19 cellular contexts compared by ENCODE assay signal in genomic region chr10:49521062-49521461, GRCh38. TPM values are rescaled to one million over a fixed set of nuclear protein-coding genes. Genes with fewer than 3 reads are reported as not detected.
A peak's percentile ranks its signal among the peaks of the same experiment; 100 is the strongest.
DNase-seq lines count a peak whose midpoint lies in the region; ATAC-seq, FAIRE-seq and TF ChIP-seq lines count a peak whose summit lies in the region.
"Had no signal": no experiment of that assay in that cellular context is flagged by ENCODE, and none has a peak within 500 bp of the region (broad histone marks: within the 10 kb centered on the region; RNA-seq: fewer than 3 reads in every experiment).

No MANE protein-coding gene starts in this region.

- in situ Hi-C loops in HepG2 (cut with HindIII; ENCODE audit: extremely low pct_ligation_motif_present, low pct_unique_long_range_greater_than_20kb): no loop called here

- no peak overlapping the region for H3K4me2 ChIP-seq in HepG2 (ENCODE audit: low read depth, low read length)

- intact Hi-C loops in right lobe of liver (cut with DNase I) (no loop called here), HepG2 (cut with micrococcal nuclease; ENCODE audit: unreplicated experiment) (no loop called here)

- no peak for DNase-seq in right lobe of liver
- DNase-seq in HepG2 (ENCODE audit: low spot score): no peak
- peak; percentile 8 for DNase-seq in astrocyte of the hippocampus (ENCODE audit: low read depth, low spot score)
- no peak for DNase-seq in left lobe of liver (ENCODE audit: low spot score)
- no peak for DNase-seq in activated CD4-positive, alpha-beta T cell treated with anti-CD3 and anti-CD28 coated beads, Interleukin-2, amount 50 U/mL, for 4 hours
- no peak for DNase-seq in activated CD4-positive, CD25-positive, alpha-beta regulatory T cell treated with anti-CD3 and anti-CD28 coated beads, Interleukin-2, amount 50 U/mL, for 72 hours
- DNase-seq in mesenteric fat pad (ENCODE audit: low spot score): no peak
- DNase-seq: Calu3; CD4-positive, alpha-beta memory T cell; COR-L47; DMS53; DMS79 treated with DMSO at 0.1 percent for 48 hours; GM23248; H7; HCEC 1CT had no signal

- H2AFZ ChIP-seq in HepG2 (ENCODE audit: low read length): no peak overlapping the region
- H2AFZ ChIP-seq: GM23248 had no signal

- TF ChIP-seq CTCF in right lobe of liver (IDR thresholded peaks at IDR 0.05): no peak
- TF ChIP-seq CTCF in HepG2 (CRISPR knock-in tag; IDR thresholded peaks at IDR 0.05): no peak

- no peak for FAIRE-seq in HepG2 (lab: Jason Lieb, UNC)
- FAIRE-seq: G401.6, GM12892, GM19239, H1 had no signal

- no TSS peak for BruUV-seq in HepG2 (replicated peaks; lab: Mats Ljungman, UMichigan)

- TF ChIP-seq RAD21 in HepG2 (CRISPR knock-in tag; IDR thresholded peaks at IDR 0.05): no peak

- H4K20me1 ChIP-seq in HepG2 (ENCODE audit: insufficient read depth, low read length): no peaks in the 10 kb centered on the region

- peak in 3 of 4 donors; percentile 43 to 74 (median 56) for ATAC-seq in right lobe of liver
- ATAC-seq in HepG2: no peak
- peak; percentile 79 for ATAC-seq in left lobe of liver

- no peak overlapping the region for H3K4me3 ChIP-seq in right lobe of liver
- H3K4me3 ChIP-seq in HepG2 (replicated peaks in 1 of 3; ENCODE audit: insufficient read depth in 1 of 3, low read depth in 2 of 3, low read length in 3 of 3): no peak overlapping the region
- H3K4me3 ChIP-seq: GM23248 had no signal

- no peaks in the 10 kb centered on the region for H3K79me2 ChIP-seq in HepG2 (ENCODE audit: insufficient read depth, low read length)

- WGBS in right lobe of liver (ENCODE audit: insufficient coverage, low coverage, low lambda C conversion rate, missing lambda C conversion rate): 33% methylated on average over 4 of the region's 4 CpGs
- WGBS in HepG2 (ENCODE audit: low lambda C conversion rate): 79% methylated on average over 4 of the region's 4 CpGs

- CTCF ChIA-PET in HepG2 (lab: Yijun Ruan, JAX; ENCODE audit: low intra/inter-chr PET ratio, low total read pairs): no interaction called here

- H3K27ac ChIP-seq in right lobe of liver (no peak overlapping the region), HepG2 (ENCODE audit: extremely low read length, insufficient read depth, low read length) (no peak overlapping the region)
- H3K27ac ChIP-seq: GM23248 had no signal

- H3K9me3 ChIP-seq in right lobe of liver (no peaks in the 10 kb centered on the region), HepG2 (ENCODE audit: low read length) (no peaks in the 10 kb centered on the region)

- H3K27me3 ChIP-seq in right lobe of liver (no peaks in the 10 kb centered on the region), HepG2 (ENCODE audit: control insufficient read depth in 1 of 2, insufficient read depth in 2 of 2, low read length in 2 of 2) (no peaks in the 10 kb centered on the region)

- H3K4me1 ChIP-seq in right lobe of liver (peaks cover 0 to 6% (median 0%) of the 10 kb centered on the region in 4 donors), HepG2 (ENCODE audit: insufficient read depth, low read length) (peaks cover 12% of the 10 kb centered on the region)

- H3K36me3 ChIP-seq in right lobe of liver: peaks cover 0 to 38% (median 3%) of the 10 kb centered on the region in 4 donors
- peaks cover 11 to 46% of the 10 kb centered on the region in 2 experiments for H3K36me3 ChIP-seq in HepG2 (replicated peaks in 1 of 2; ENCODE audit: control insufficient read depth in 1 of 2, insufficient read depth in 2 of 2, low read length in 2 of 2)

- H3K9ac ChIP-seq in HepG2 (ENCODE audit: insufficient read depth, low read depth, low read length): no peak overlapping the region
- H3K9ac ChIP-seq: GM23248 had no signal

- TF ChIP-seq EP300 in HepG2 (IDR thresholded peaks at IDR 0.05; ENCODE audit: low read depth in 2 of 2, low read length in 2 of 2) (no peak), HepG2 (CRISPR knock-in tag; IDR thresholded peaks at IDR 0.05; ENCODE audit: borderline replicate concordance) (no peak)

- POLR2A ChIA-PET in HepG2 (lab: Yijun Ruan, JAX): no interaction called here

- TF ChIP-seq POLR2A in right lobe of liver (IDR thresholded peaks at IDR 0.05) (no peak), HepG2 (IDR thresholded peaks at IDR 0.05; ENCODE audit: insufficient read depth in 1 of 2, low read depth in 2 of 2, low read length in 2 of 2) (no peak)

TF ChIP-seq in HepG2, 621 proteins besides CTCF, POLR2A, EP300 and RAD21:
- TF ChIP-seq ZNF619 (CRISPR knock-in tag; IDR thresholded peaks at IDR 0.05): no peak
- no peak for TF ChIP-seq ARID2 (CRISPR knock-in tag; IDR thresholded peaks at IDR 0.05; ENCODE audit: borderline replicate concordance)
- TF ChIP-seq ASH2L (IDR thresholded peaks at IDR 0.05; ENCODE audit: insufficient read length, low read depth, low read length): no peak
- TF ChIP-seq ZFX (CRISPR knock-in tag; IDR thresholded peaks at IDR 0.05; ENCODE audit: low read depth): no peak

RNA-seq across cellular contexts. Expression of gene ERCC6, which starts 17.9 kb away (rescaled TPM):
- total RNA-seq in right lobe of liver (10 to 100 TPM in 4 of 6 experiments, 1 to 10 TPM in 2; 7.3 to 16.8 (median 10.6) TPM), HepG2 (2016; rRNA removed; fragmentation: Illumina TruSeq; extraction: Trizol) (9.8 and 11.8 TPM in 2 replicates), left lobe of liver (12.6 TPM), mesenteric fat pad (15.5 TPM)
- 9.6 and 11.6 TPM in 2 replicates for total RNA-seq in HepG2 (2016; cell fraction: cytosol; rRNA removed; fragmentation: Illumina TruSeq; extraction: Trizol; ENCODE audit: low read depth)
- total RNA-seq in HepG2 (2016; cell fraction: insoluble cytoplasmic fraction; rRNA removed; fragmentation: Illumina TruSeq; extraction: Trizol): 9.2 and 11.5 TPM in 2 replicates
- total RNA-seq in HepG2 (2016; cell fraction: membrane; rRNA removed; fragmentation: Illumina TruSeq; extraction: Trizol): 3.1 and 3.4 TPM in 2 replicates
- total RNA-seq in HepG2 (2016; cell fraction: nucleus; rRNA removed; fragmentation: Illumina TruSeq; extraction: Trizol): 11.7 and 15.3 TPM in 2 replicates
- polyA plus RNA-seq in HepG2 (2011; rRNA removed): 4.8 and 5.1 TPM in 2 replicates
- 2.0 and 3.0 TPM in 2 replicates for polyA plus RNA-seq in HepG2 (2011; cell fraction: cytosol; rRNA removed)
- 7.4 and 10.0 TPM in 2 replicates for polyA plus RNA-seq in HepG2 (2011; cell fraction: nucleus; rRNA removed)
- polyA plus RNA-seq in HepG2 (2012): 3.7 and 4.9 TPM in 2 replicates
- 0.33 and 0.57 TPM in 2 replicates for polyA plus RNA-seq in HepG2 (2016; cell fraction: cytosol; fragmentation: Illumina TruSeq; extraction: Trizol; ENCODE audit: low read depth)
- polyA plus RNA-seq in HepG2 (2016; cell fraction: insoluble cytoplasmic fraction; fragmentation: Illumina TruSeq; extraction: Trizol; ENCODE audit: low read depth): 5.4 and 6.2 TPM in 2 replicates
- 0.66 and 0.81 TPM in 2 replicates for polyA plus RNA-seq in HepG2 (2016; cell fraction: membrane; fragmentation: Illumina TruSeq; extraction: Trizol; ENCODE audit: low read depth)
- 8.3 TPM in 2 replicates for polyA plus RNA-seq in HepG2 (2016; cell fraction: nucleus; fragmentation: Illumina TruSeq; extraction: Trizol; ENCODE audit: insufficient read depth, low read depth)
- polyA minus RNA-seq in HepG2 (2011; rRNA and poly(A)+ RNA removed; ENCODE audit: low replicate concordance): 38.4 and 115 TPM in 2 replicates
- 5.5 and 8.2 TPM in 2 replicates for polyA minus RNA-seq in HepG2 (2011; cell fraction: cytosol; rRNA and poly(A)+ RNA removed)
- polyA minus RNA-seq in HepG2 (2011; cell fraction: nucleus; rRNA and poly(A)+ RNA removed): 37.0 and 38.9 TPM in 2 replicates
